ENCODE assay signal across 13 cellular contexts in the genomic region with DNA sequence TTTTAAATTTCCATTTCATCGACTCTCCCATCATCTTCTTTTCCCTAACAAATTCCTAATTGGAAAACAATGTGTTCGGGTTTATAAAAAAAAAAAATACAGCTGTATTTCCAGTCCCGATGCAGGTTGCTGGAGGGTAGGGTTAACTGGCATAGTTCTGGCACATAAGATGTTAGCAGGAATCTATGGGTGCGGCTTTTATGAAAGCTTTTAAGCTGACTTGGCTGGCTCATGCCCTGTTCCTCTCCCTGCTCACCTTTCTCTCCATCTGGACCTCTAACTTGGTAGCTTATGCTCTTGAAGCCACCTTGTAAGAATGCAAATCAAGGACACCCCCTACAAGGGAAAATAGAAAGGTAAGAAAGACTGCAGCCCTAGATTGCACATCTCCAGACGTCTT. TPM values are rescaled to one million over a fixed set of nuclear protein-coding genes. Genes with fewer than 3 reads are reported as not detected.
DNase-seq lines count a peak whose midpoint lies in the region; ATAC-seq and TF ChIP-seq lines count a peak whose summit lies in the region.
"Had no signal": no experiment of that assay in that cellular context is flagged by ENCODE, and none has a peak within 500 bp of the region (broad histone marks: within the 10 kb centered on the region; RNA-seq: fewer than 3 reads in every experiment).

No MANE protein-coding gene starts in this region.

- H2AFZ ChIP-seq in OCI-LY1 (ENCODE audit: low read length), result no peak overlapping the region
- H2AFZ ChIP-seq: PC-9 had no signal

- no peaks in the 10 kb centered on the region for H3K79me2 ChIP-seq in OCI-LY1 (ENCODE audit: insufficient read depth, low read length)

- H3K9me2 ChIP-seq in OCI-LY1 (ENCODE audit: low read depth, low read length), result no peaks in the 10 kb centered on the region

- peaks cover 23% of the 10 kb centered on the region for H3K36me3 ChIP-seq in OCI-LY1 (ENCODE audit: insufficient read depth, low read length)
- no peaks in the 10 kb centered on the region for H3K36me3 ChIP-seq in colonic mucosa
- H3K36me3 ChIP-seq in upper lobe of right lung, result no peaks in the 10 kb centered on the region

- H3K36me3 Mint-ChIP-seq in mesothelial cell of epicardium, result peaks cover 3% of the 10 kb centered on the region

- H4K20me1 ChIP-seq in OCI-LY1 (ENCODE audit: insufficient read depth, low read length), result no peaks in the 10 kb centered on the region

- H3K27ac Mint-ChIP-seq in mesothelial cell of epicardium, result peak overlapping the region; percentile 82

- H3K27ac ChIP-seq in OCI-LY1 (ENCODE audit: low read depth, low read length, poor library complexity, severe bottlenecking) (no peak overlapping the region), colonic mucosa (no peak overlapping the region), upper lobe of right lung (no peak overlapping the region)
- H3K27ac ChIP-seq: PC-9 had no signal

- H3K27me3 Mint-ChIP-seq in mesothelial cell of epicardium (ENCODE audit: low read depth), result no peaks in the 10 kb centered on the region

- H3F3A ChIP-seq in OCI-LY1 (ENCODE audit: insufficient read depth, low read length), result no peaks in the 10 kb centered on the region

- H3K4me3 Mint-ChIP-seq in mesothelial cell of epicardium, result no peak overlapping the region

- H3K9ac ChIP-seq in OCI-LY1 (ENCODE audit: low read length) (no peak overlapping the region), colonic mucosa (ENCODE audit: low read depth in 2 of 2, low read length in 2 of 2) (no peak overlapping the region)

- H3K9me3 ChIP-seq in OCI-LY1 (ENCODE audit: low read length) (peaks cover 5% of the 10 kb centered on the region; the same call in 1 of the 2 replicates), colonic mucosa (no peaks in the 10 kb centered on the region), upper lobe of right lung (no peaks in the 10 kb centered on the region)

- intact Hi-C loops in colonic mucosa (cut with DNase I) (loop anchor here (10.0 kb wide), 1 partner anchor 101 kb away; no protein-coding TSS in a partner anchor), upper lobe of right lung (cut with DNase I) (no loop called here)

- H3K4me2 ChIP-seq in OCI-LY1 (ENCODE audit: low read length), result peak overlapping the region; percentile 28; the same call in 1 of the 2 replicates
- H3K4me2 ChIP-seq: PC-9 had no signal

- H3K4me1 Mint-ChIP-seq in mesothelial cell of epicardium, result peaks cover 72% of the 10 kb centered on the region

- TF ChIP-seq CTCF in OCI-LY1 (IDR thresholded peaks at IDR 0.05; ENCODE audit: low read length) (no peak), colonic mucosa (IDR thresholded peaks at IDR 0.05) (no peak), mesothelial cell of epicardium (IDR thresholded peaks at IDR 0.05; ENCODE audit: unreplicated experiment) (no peak), upper lobe of right lung (IDR thresholded peaks at IDR 0.05) (no peak), foreskin fibroblast (IDR thresholded peaks at IDR 0.05; ENCODE audit: low read depth, low read length) (no peak)

- H3K9me3 Mint-ChIP-seq in mesothelial cell of epicardium, result peaks cover 15% of the 10 kb centered on the region

- peaks cover 39% of the 10 kb centered on the region for H3K4me1 ChIP-seq in OCI-LY1 (ENCODE audit: insufficient read depth, low read length, severe bottlenecking)
- peaks cover 9% of the 10 kb centered on the region for H3K4me1 ChIP-seq in colonic mucosa
- peaks cover 4% of the 10 kb centered on the region for H3K4me1 ChIP-seq in upper lobe of right lung

- peak; percentile 42 for DNase-seq in colonic mucosa
- DNase-seq in mesothelial cell of epicardium (ENCODE audit: low spot score in 2 of 2, unreplicated experiment in 2 of 2), result no peak
- DNase-seq in upper lobe of right lung, result no peak
- DNase-seq in foreskin fibroblast, result no peak
- no peak for DNase-seq in dermis blood vessel endothelial cell
- DNase-seq: HCEC 1CT, NCI-H1436, NCI-H2081, NCI-H2227 treated with DMSO at 0.1 percent for 48 hours, NCI-H524 treated with DMSO at 0.1 percent for 48 hours, PC-9 had no signal

- H3K4me3 ChIP-seq in OCI-LY1 (ENCODE audit: low read depth, low read length, poor library complexity, severe bottlenecking), result no peak overlapping the region
- H3K4me3 ChIP-seq in colonic mucosa, result no peak overlapping the region
- H3K4me3 ChIP-seq in upper lobe of right lung, result no peak overlapping the region
- no peak overlapping the region for H3K4me3 ChIP-seq in foreskin fibroblast (ENCODE audit: low read depth in 1 of 2, low read length in 2 of 2)
- H3K4me3 ChIP-seq: PC-9 had no signal

- H3K27me3 ChIP-seq in OCI-LY1 (ENCODE audit: insufficient read depth, low read length), result no peaks in the 10 kb centered on the region
- H3K27me3 ChIP-seq in colonic mucosa, result no peaks in the 10 kb centered on the region
- no peaks in the 10 kb centered on the region for H3K27me3 ChIP-seq in upper lobe of right lung

- ATAC-seq in upper lobe of right lung, result peak; percentile 44
- no peak for ATAC-seq in HG02642 (IDR thresholded peaks at IDR 0.05; ENCODE audit: poor library complexity, unreplicated experiment)

RNA-seq across cellular contexts. Expression of a gene that starts 33.2 kb away (rescaled TPM):
- total RNA-seq in colonic mucosa (10 to 100 TPM in 1 of 2 donors, 1 to 10 TPM in 1; 7.4 to 18.2 TPM), mesothelial cell of epicardium (22.8 to 28.4 TPM (median 26.8 TPM) in 3 replicates), upper lobe of right lung (18.1 TPM), dermis blood vessel endothelial cell (2.7 and 11.6 TPM in 2 replicates)
- total RNA-seq: PC-9 had no signal
